8 cellular contexts compared by ENCODE assay signal in the genomic region with DNA sequence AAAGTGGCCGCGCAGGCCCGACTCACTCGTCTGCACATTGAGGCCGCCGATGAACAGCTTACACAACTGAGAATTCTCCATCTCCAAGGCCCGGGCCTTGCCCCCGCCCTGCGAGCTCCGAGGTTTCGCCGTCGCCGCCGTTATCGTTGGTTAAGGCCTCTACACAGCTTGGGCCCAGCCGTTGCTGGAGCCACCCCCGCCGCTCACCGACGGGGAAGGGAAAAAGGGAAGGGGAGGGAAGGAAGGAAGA. TPM values are rescaled to one million over a fixed set of nuclear protein-coding genes. Genes with fewer than 3 reads are reported as not detected.
DNase-seq lines count a peak whose midpoint lies in the region; ATAC-seq and TF ChIP-seq lines count a peak whose summit lies in the region.

No MANE protein-coding gene starts in this region.

- peaks cover 44% of the 10 kb centered on the region for H3K36me3 Mint-ChIP-seq in activated CD8-positive, alpha-beta T cell treated with anti-CD3 and anti-CD28 coated beads for 36 hours (ENCODE audit: low read depth)
- peaks cover 24 to 33% of the 10 kb centered on the region in 2 donors for H3K36me3 Mint-ChIP-seq in stimulated activated naive B cell treated with anti-CD40 and anti-IgM and Interleukin-4, amounts not matched to agents 10 μg/mL and 1 μg/mL and 100 μg/mL, for 72 hours

- CTCF ChIA-PET in activated CD8-positive, alpha-beta T cell treated with anti-CD3 and anti-CD28 coated beads for 36 hours (lab: Charles Lee) = interaction anchor here (0.9 to 2.6 kb wide), 6 partner anchors 12 to 598 kb away, joined by 3 to 30 read pairs (median 3); a partner anchor contains a TSS

- H3K4me1 Mint-ChIP-seq in activated CD8-positive, alpha-beta T cell treated with anti-CD3 and anti-CD28 coated beads for 36 hours (ENCODE audit: low read depth) = peaks cover 23% of the 10 kb centered on the region
- peaks cover 9 to 19% of the 10 kb centered on the region in 2 donors for H3K4me1 Mint-ChIP-seq in stimulated activated naive B cell treated with anti-CD40 and anti-IgM and Interleukin-4, amounts not matched to agents 10 μg/mL and 1 μg/mL and 100 μg/mL, for 72 hours

- under 1% methylated on average over 21 of the region's 21 CpGs for WGBS in right cardiac atrium

- H3K4me3 Mint-ChIP-seq in activated CD8-positive, alpha-beta T cell treated with anti-CD3 and anti-CD28 coated beads for 36 hours = peak overlapping the region; percentile 88
- peak overlapping the region; percentile 93 to 95 for H3K4me3 Mint-ChIP-seq in stimulated activated naive B cell treated with anti-CD40 and anti-IgM and Interleukin-4, amounts not matched to agents 10 μg/mL and 1 μg/mL and 100 μg/mL, for 72 hours

- H3K9me3 Mint-ChIP-seq in activated CD8-positive, alpha-beta T cell treated with anti-CD3 and anti-CD28 coated beads for 36 hours = no peaks in the 10 kb centered on the region
- no peaks in the 10 kb centered on the region for H3K9me3 Mint-ChIP-seq in stimulated activated naive B cell treated with anti-CD40 and anti-IgM and Interleukin-4, amounts not matched to agents 10 μg/mL and 1 μg/mL and 100 μg/mL, for 72 hours

- H3K27ac ChIP-seq in right cardiac atrium (ENCODE audit: low read length) = peak overlapping the region; percentile 95

- H3K4me1 ChIP-seq in right cardiac atrium (ENCODE audit: control insufficient read depth, insufficient read depth, low read length) = no peaks in the 10 kb centered on the region

- POLR2A ChIA-PET in activated CD8-positive, alpha-beta T cell treated with anti-CD3 and anti-CD28 coated beads for 36 hours (lab: Charles Lee) = interaction anchor here (0.6 to 3.3 kb wide), 12 partner anchors 12 to 823 kb away, joined by 3 to 43 read pairs (median 3); a partner anchor contains a TSS

- H3K27ac Mint-ChIP-seq in activated CD8-positive, alpha-beta T cell treated with anti-CD3 and anti-CD28 coated beads for 36 hours = peak overlapping the region; percentile 99
- H3K27ac Mint-ChIP-seq in stimulated activated naive B cell treated with anti-CD40 and anti-IgM and Interleukin-4, amounts not matched to agents 10 μg/mL and 1 μg/mL and 100 μg/mL, for 72 hours = peak overlapping the region; percentile 100

- no peaks in the 10 kb centered on the region for H3K27me3 ChIP-seq in right cardiac atrium (ENCODE audit: control insufficient read depth, insufficient read depth)

- TF ChIP-seq CTCF in activated CD8-positive, alpha-beta T cell treated with anti-CD3 and anti-CD28 coated beads for 36 hours (IDR thresholded peaks at IDR 0.05) = no peak

- no peaks in the 10 kb centered on the region for H3K27me3 Mint-ChIP-seq in activated CD8-positive, alpha-beta T cell treated with anti-CD3 and anti-CD28 coated beads for 36 hours
- no peaks in the 10 kb centered on the region for H3K27me3 Mint-ChIP-seq in stimulated activated naive B cell treated with anti-CD40 and anti-IgM and Interleukin-4, amounts not matched to agents 10 μg/mL and 1 μg/mL and 100 μg/mL, for 72 hours

- peak overlapping the region; percentile 71 for H3K4me3 ChIP-seq in right cardiac atrium (ENCODE audit: low read length)

- H3K9me3 ChIP-seq in right cardiac atrium (ENCODE audit: control insufficient read depth, low read length) = no peaks in the 10 kb centered on the region

- DNase-seq in NCI-H82 (lab: John Stamatoyannopoulos, UW) (peak; percentile 50), NCI-H82 treated with DMSO at 0.1 percent for 48 hours (lab: John Stamatoyannopoulos, UW; ENCODE audit: unreplicated experiment) (no peak), right cardiac atrium (no peak), T-helper 9 cell (no peak)
- no peak for DNase-seq in activated CD8-positive, alpha-beta T cell treated with anti-CD3 and anti-CD28 coated beads for 36 hours
- no peak for DNase-seq in stimulated activated naive B cell treated with anti-CD40 and anti-IgM and Interleukin-4, amounts not matched to agents 10 μg/mL and 1 μg/mL and 100 μg/mL, for 72 hours
- no peak for DNase-seq in activated CD4-positive, alpha-beta T cell treated with anti-CD3 and anti-CD28 coated beads, Interleukin-2, amount 50 U/mL, for 48 hours

- ATAC-seq in HG02973 (IDR thresholded peaks at IDR 0.05; ENCODE audit: unreplicated experiment) = peak; percentile 8
- ATAC-seq in activated CD8-positive, alpha-beta T cell treated with anti-CD3 and anti-CD28 coated beads for 36 hours = peak; percentile 2
- ATAC-seq in right cardiac atrium = peak in 1 of 2 donors; percentile 23
- peak; percentile 16 to 24 for ATAC-seq in stimulated activated naive B cell treated with anti-CD40 and anti-IgM and Interleukin-4, amounts not matched to agents 10 μg/mL and 1 μg/mL and 100 μg/mL, for 72 hours (replicated peaks)

- intact Hi-C loops in activated CD8-positive, alpha-beta T cell treated with anti-CD3 and anti-CD28 coated beads for 36 hours (cut with micrococcal nuclease) = loop anchor here (2.0 kb wide), 1 partner anchor 17 kb away; a partner anchor contains a TSS
- intact Hi-C loops in right cardiac atrium (cut with DNase I) = no loop called here

RNA-seq across cellular contexts. Expression of a gene that starts 0.3 kb away (rescaled TPM):
- total RNA-seq in activated CD8-positive, alpha-beta T cell treated with anti-CD3 and anti-CD28 coated beads for 36 hours = 10 to 100 TPM; 32.8 to 33.1 TPM
- 10 to 100 TPM; 16.7 to 26.7 (median 19.7) TPM for total RNA-seq in right cardiac atrium
- 19.5 TPM for polyA plus RNA-seq in right cardiac atrium

RNA-seq across cellular contexts. Expression of a gene that starts 18.0 kb away (rescaled TPM):
- total RNA-seq in activated CD8-positive, alpha-beta T cell treated with anti-CD3 and anti-CD28 coated beads for 36 hours = 10 to 100 TPM in 1 of 2 experiments, 1 to 10 TPM in 1; 9.2 to 12.2 TPM
- 10 to 100 TPM; 39.6 to 57.7 (median 41.0) TPM for total RNA-seq in right cardiac atrium
- 13.1 TPM for polyA plus RNA-seq in right cardiac atrium
